In genomic region chr11:61173456-61173855, GRCh38 we compare ENCODE assay signal across 12 cellular contexts. TPM values are rescaled to one million over a fixed set of nuclear protein-coding genes. Genes with fewer than 3 reads are reported as not detected.
A peak's percentile ranks its signal among the peaks of the same experiment; 100 is the strongest.
DNase-seq lines count a peak whose midpoint lies in the region; ATAC-seq and FAIRE-seq lines count a peak whose summit lies in the region.
"Had no signal": no experiment of that assay in that cellular context is flagged by ENCODE, and none has a peak within 500 bp of the region (broad histone marks: within the 10 kb centered on the region; RNA-seq: fewer than 3 reads in every experiment).

No MANE protein-coding gene starts in this region.

- no peak overlapping the region for H2AFZ ChIP-seq in neuronal stem cell (ENCODE audit: low read length)

- ATAC-seq in HG03045 (IDR thresholded peaks at IDR 0.05; ENCODE audit: unreplicated experiment), result no peak
- ATAC-seq in activated CD4-positive, alpha-beta T cell treated with anti-CD3 and anti-CD28 coated beads for 36 hours, result no peak

- DNase-seq in D341Med (ENCODE audit: low spot score), result peak; percentile 55
- peak; percentile 34 for DNase-seq in HTR-8/SVneo (ENCODE audit: insufficient read length, low spot score)
- DNase-seq in SK-N-DZ (ENCODE audit: low spot score), result peak; percentile 26
- peak; percentile 29 for DNase-seq in kidney tubule cell (ENCODE audit: low spot score)
- no peak for DNase-seq in neuronal stem cell (ENCODE audit: low spot score)
- no peak for DNase-seq in NOMO-1 treated with DMSO at 0.1 percent for 48 hours (lab: John Stamatoyannopoulos, UW; ENCODE audit: unreplicated experiment)
- DNase-seq in activated CD4-positive, alpha-beta T cell treated with anti-CD3 and anti-CD28 coated beads for 36 hours, result no peak
- DNase-seq: activated CD4-positive, alpha-beta memory T cell treated with anti-CD3 and anti-CD28 coated beads, Interleukin-2, amount 10 ng/mL, durations not matched to agents 7 days and 5 days; hippocampal formation had no signal

- no peak overlapping the region for H2BK5ac ChIP-seq in neuronal stem cell (ENCODE audit: low read length)

- no peak overlapping the region for H3K4ac ChIP-seq in neuronal stem cell (ENCODE audit: low read length)

- no peak overlapping the region for H3K9ac ChIP-seq in neuronal stem cell (ENCODE audit: low read depth, low read length, poor library complexity)

- no peak overlapping the region for H3K18ac ChIP-seq in neuronal stem cell (ENCODE audit: low read length)

- FAIRE-seq in HTR-8/SVneo (lab: Jason Lieb, UNC), result no peak

- no peak overlapping the region for H3K23ac ChIP-seq in neuronal stem cell (ENCODE audit: low read depth, low read length, poor library complexity)

- no peak overlapping the region for H3K4me3 Mint-ChIP-seq in activated CD4-positive, alpha-beta T cell treated with anti-CD3 and anti-CD28 coated beads for 36 hours
- H3K4me3 Mint-ChIP-seq: activated CD4-positive, alpha-beta memory T cell treated with anti-CD3 and anti-CD28 coated beads, Interleukin-2, amount 10 ng/mL, durations not matched to agents 7 days and 5 days; nephron; type B pancreatic cell had no signal

- no peaks in the 10 kb centered on the region for H3K9me3 Mint-ChIP-seq in activated CD4-positive, alpha-beta T cell treated with anti-CD3 and anti-CD28 coated beads for 36 hours (ENCODE audit: low read depth)
- H3K9me3 Mint-ChIP-seq: nephron, type B pancreatic cell had no signal

- CTCF ChIA-PET in activated CD4-positive, alpha-beta T cell treated with anti-CD3 and anti-CD28 coated beads for 36 hours (lab: Charles Lee), result interaction anchor here (0.6 kb wide), 1 partner anchor 186 kb away, joined by 3 read pairs; no protein-coding TSS in a partner anchor

- H3K27me3 Mint-ChIP-seq in activated CD4-positive, alpha-beta T cell treated with anti-CD3 and anti-CD28 coated beads for 36 hours, result peaks cover 1% of the 10 kb centered on the region

- no peaks in the 10 kb centered on the region for H3K4me1 ChIP-seq in neuronal stem cell (ENCODE audit: control insufficient read depth in 2 of 2, insufficient read depth in 1 of 2, low read depth in 1 of 2, low read length in 2 of 2)

- H3K27me3 ChIP-seq in neuronal stem cell (ENCODE audit: control insufficient read depth in 3 of 3, insufficient read depth in 3 of 3, low read depth in 1 of 3, low read length in 3 of 3), result peaks cover 0 to 31% (median 0%) of the 10 kb centered on the region in 3 experiments

- peaks cover 0 to 4% of the 10 kb centered on the region in 2 donors for H3K9me3 ChIP-seq in neuronal stem cell (replicated peaks in 1 of 2; ENCODE audit: control insufficient read depth in 2 of 2, insufficient read depth in 1 of 2, low read depth in 1 of 2, low read length in 2 of 2)

- H2BK15ac ChIP-seq in neuronal stem cell (ENCODE audit: low read length), result no peak overlapping the region

- no CpG with 5 or more reads among the region's 4 CpGs for WGBS in neuronal stem cell (ENCODE audit: extremely low coverage in 2 of 2, insufficient read length in 2 of 2, insufficient replicate concordance in 1 of 2), 2 donors

- H3K27ac Mint-ChIP-seq in activated CD4-positive, alpha-beta T cell treated with anti-CD3 and anti-CD28 coated beads for 36 hours, result no peak overlapping the region
- H3K27ac Mint-ChIP-seq: activated CD4-positive, alpha-beta memory T cell treated with anti-CD3 and anti-CD28 coated beads, Interleukin-2, amount 10 ng/mL, durations not matched to agents 7 days and 5 days; nephron; type B pancreatic cell had no signal

- no peaks in the 10 kb centered on the region for H3K36me3 ChIP-seq in neuronal stem cell (replicated peaks in 1 of 2; ENCODE audit: control insufficient read depth in 2 of 2, insufficient read depth in 2 of 2, low read length in 2 of 2)

- no peak overlapping the region for H2BK12ac ChIP-seq in neuronal stem cell (ENCODE audit: low read length)

- H3K36me3 Mint-ChIP-seq in activated CD4-positive, alpha-beta T cell treated with anti-CD3 and anti-CD28 coated beads for 36 hours (ENCODE audit: low read depth), result no peaks in the 10 kb centered on the region
- H3K36me3 Mint-ChIP-seq: type B pancreatic cell had no signal

- no peak overlapping the region for H3K27ac ChIP-seq in neuronal stem cell (replicated peaks; ENCODE audit: low read length)

- H3K4me3 ChIP-seq in neuronal stem cell (ENCODE audit: low read length in 2 of 2), result no peak overlapping the region

- H3K79me1 ChIP-seq in neuronal stem cell (ENCODE audit: low read depth, low read length), result no peaks in the 10 kb centered on the region

- no peak overlapping the region for H2BK120ac ChIP-seq in neuronal stem cell (ENCODE audit: low read depth, low read length)

- H4K91ac ChIP-seq in neuronal stem cell (ENCODE audit: low read depth, low read length, poor library complexity), result no peak overlapping the region

- no peak overlapping the region for H4K8ac ChIP-seq in neuronal stem cell (ENCODE audit: low read depth, low read length)

- peaks cover 12% of the 10 kb centered on the region for H3K4me1 Mint-ChIP-seq in activated CD4-positive, alpha-beta T cell treated with anti-CD3 and anti-CD28 coated beads for 36 hours

- POLR2A ChIA-PET in activated CD4-positive, alpha-beta T cell treated with anti-CD3 and anti-CD28 coated beads for 36 hours (lab: Charles Lee), result no interaction called here

- no peak overlapping the region for H2AK5ac ChIP-seq in neuronal stem cell (ENCODE audit: low read depth, low read length)

- H3K4me2 ChIP-seq in neuronal stem cell (ENCODE audit: insufficient read depth, low read length, poor library complexity, severe bottlenecking), result no peak overlapping the region

- intact Hi-C loops in activated CD4-positive, alpha-beta T cell treated with anti-CD3 and anti-CD28 coated beads for 36 hours (cut with DNase I, micrococcal nuclease), result no loop called here

- H3K14ac ChIP-seq in neuronal stem cell (ENCODE audit: low read length), result no peak overlapping the region

RNA-seq across cellular contexts. Expression of gene VPS37C, which starts 12.2 kb away (rescaled TPM):
- polyA plus RNA-seq in SK-N-DZ (2014; cell fraction: cytosol; rRNA removed), result 14.1 and 15.1 TPM in 2 replicates
- polyA plus RNA-seq in SK-N-DZ (2014; cell fraction: nucleus; rRNA removed), result 16.6 and 16.7 TPM in 2 replicates
- 13.9 TPM for polyA plus RNA-seq in neuronal stem cell (2013, experiment 1 of 2)
- polyA plus RNA-seq in neuronal stem cell (2013, experiment 2 of 2), result 14.1 TPM
- 10 to 100 TPM in 1 of 2 experiments, 1 to 10 TPM in 1; 9.5 to 10.6 TPM for total RNA-seq in activated CD4-positive, alpha-beta T cell treated with anti-CD3 and anti-CD28 coated beads for 36 hours

RNA-seq across cellular contexts. Expression of gene PGA3, which starts 29.9 kb away (rescaled TPM):
- polyA plus RNA-seq in SK-N-DZ (2014; cell fraction: cytosol; rRNA removed), result not detected in 2 replicates
- polyA plus RNA-seq in SK-N-DZ (2014; cell fraction: nucleus; rRNA removed), result not detected in 2 replicates
- polyA plus RNA-seq in neuronal stem cell (2013, experiment 1 of 2), result 0.14 TPM
- polyA plus RNA-seq in neuronal stem cell (2013, experiment 2 of 2), result 0.14 TPM
- total RNA-seq in activated CD4-positive, alpha-beta T cell treated with anti-CD3 and anti-CD28 coated beads for 36 hours, result not detected
- total RNA-seq: activated CD4-positive, alpha-beta memory T cell treated with anti-CD3 and anti-CD28 coated beads, Interleukin-2, amount 10 ng/mL, durations not matched to agents 7 days and 5 days had no signal

RNA-seq across cellular contexts. Expression of gene PGA4, which starts 48.7 kb away (rescaled TPM):
- not detected in 2 replicates for polyA plus RNA-seq in SK-N-DZ (2014; cell fraction: cytosol; rRNA removed)
- not detected in 2 replicates for polyA plus RNA-seq in SK-N-DZ (2014; cell fraction: nucleus; rRNA removed)
- polyA plus RNA-seq in neuronal stem cell (2013, experiment 1 of 2), result 0.08 TPM
- 0.06 TPM for polyA plus RNA-seq in neuronal stem cell (2013, experiment 2 of 2)
- not detected for total RNA-seq in activated CD4-positive, alpha-beta T cell treated with anti-CD3 and anti-CD28 coated beads for 36 hours
- total RNA-seq: activated CD4-positive, alpha-beta memory T cell treated with anti-CD3 and anti-CD28 coated beads, Interleukin-2, amount 10 ng/mL, durations not matched to agents 7 days and 5 days had no signal

Comparison
In these comparisons a context has a peak if more than half of its experiments do, and no peak if none do; other contexts are left out.
1. DNase-seq: peak in D341Med (single experiment), HTR-8/SVneo (single experiment), SK-N-DZ (single experiment) and kidney tubule cell (single experiment); none in neuronal stem cell (single experiment), NOMO-1 treated with DMSO at 0.1 percent for 48 hours (single experiment) and activated CD4-positive, alpha-beta T cell treated with anti-CD3 and anti-CD28 coated beads for 36 hours (single experiment).